8 cellular contexts compared by ENCODE assay signal in the genomic region with DNA sequence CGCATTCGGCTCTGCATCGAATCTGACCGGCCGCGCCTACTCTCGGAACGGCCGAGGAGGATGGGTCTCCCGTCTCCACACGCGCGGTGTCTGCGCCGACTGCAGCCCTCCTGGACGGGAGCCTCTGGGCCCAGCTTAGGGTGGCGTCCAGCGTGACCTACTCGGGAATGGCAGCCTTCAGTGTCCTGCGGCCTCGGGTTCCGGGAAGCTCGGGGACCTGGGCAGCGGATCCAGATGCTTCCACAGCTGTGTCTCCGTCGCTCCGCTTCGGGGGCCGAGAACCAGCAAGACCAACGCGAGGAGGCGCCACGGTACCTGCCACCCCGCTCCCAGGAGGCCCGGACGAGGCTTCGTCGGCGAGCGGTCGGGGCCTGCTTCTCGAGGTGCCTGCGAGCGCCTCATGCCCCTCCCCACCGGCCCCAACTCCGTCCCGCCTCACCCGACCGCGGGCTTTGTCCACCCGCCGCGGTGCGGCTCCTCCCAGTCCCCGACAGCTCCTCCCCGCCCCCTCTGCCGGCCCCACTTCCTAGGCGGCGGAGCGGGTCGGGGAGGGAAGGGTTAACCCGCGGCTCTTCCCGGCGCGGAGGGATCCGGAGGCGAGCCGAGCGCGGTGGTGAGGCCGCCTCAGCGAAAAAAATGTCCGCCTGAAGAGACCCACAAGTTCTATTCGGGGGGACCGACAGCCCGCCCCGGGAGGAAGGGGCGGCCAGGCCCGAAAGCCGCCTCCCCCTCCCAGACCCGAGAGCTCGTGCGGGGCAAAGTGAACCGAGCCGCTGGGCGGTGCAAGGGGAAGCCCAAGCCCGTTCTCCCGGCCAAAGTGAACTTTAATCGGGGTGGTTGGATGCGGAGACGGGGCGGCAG. TPM values are rescaled to one million over a fixed set of nuclear protein-coding genes. Genes with fewer than 3 reads are reported as not detected.
DNase-seq lines count a peak whose midpoint lies in the region; ATAC-seq and TF ChIP-seq lines count a peak whose summit lies in the region.

TSS of gene TCF12 (plus strand) at position 599 of the 861 bp plus-strand sequence. CDS start 1,270 bp downstream, outside the sequence.

- H4K20me1 ChIP-seq in OCI-LY1 (ENCODE audit: insufficient read depth, low read length), result no peaks in the 10 kb centered on the region

- TF ChIP-seq CTCF in OCI-LY1 (IDR thresholded peaks at IDR 0.05; ENCODE audit: low read length), result peak; percentile 64

- H2AFZ ChIP-seq in OCI-LY1 (ENCODE audit: low read length), result no peak within 1 kb of the TSS

- H3K27ac ChIP-seq in OCI-LY1 (ENCODE audit: low read depth, low read length, poor library complexity, severe bottlenecking), result peak within 1 kb of the TSS; percentile 72

- H3K9me2 ChIP-seq in OCI-LY1 (ENCODE audit: low read depth, low read length), result no peaks in the 10 kb centered on the region

- peak within 1 kb of the TSS; percentile 69 for H3K4me3 ChIP-seq in OCI-LY1 (ENCODE audit: low read depth, low read length, poor library complexity, severe bottlenecking)
- H3K4me3 ChIP-seq in mononuclear cell (ENCODE audit: low read length), result peak within 1 kb of the TSS; percentile 84

- H3K79me2 ChIP-seq in OCI-LY1 (ENCODE audit: insufficient read depth, low read length), result peaks cover 45% of the 10 kb centered on the region

- peak; percentile 65 for ATAC-seq in GM21447 (IDR thresholded peaks at IDR 0.05; ENCODE audit: unreplicated experiment)

- H3K9me3 ChIP-seq in OCI-LY1 (ENCODE audit: low read length) (no peaks in the 10 kb centered on the region), mononuclear cell (ENCODE audit: low read depth, low read length) (no peaks in the 10 kb centered on the region)

- no peaks in the 10 kb centered on the region for H3K27me3 ChIP-seq in OCI-LY1 (ENCODE audit: insufficient read depth, low read length)
- H3K27me3 ChIP-seq in mononuclear cell (ENCODE audit: insufficient read depth, low read length), result no peaks in the 10 kb centered on the region

- H3F3A ChIP-seq in OCI-LY1 (ENCODE audit: insufficient read depth, low read length), result no peaks in the 10 kb centered on the region

- peak; percentile 94 for DNase-seq in DMS 273 (lab: John Stamatoyannopoulos, UW; ENCODE audit: unreplicated experiment)
- DNase-seq in HuH-7 (ENCODE audit: low spot score), result peak; percentile 89
- DNase-seq in activated CD8-positive, alpha-beta memory T cell treated with anti-CD3 and anti-CD28 coated beads, Interleukin-2, amount 50 U/mL, for 48 hours, result peak; percentile 92
- peak; percentile 89 for DNase-seq in epidermal melanocyte (ENCODE audit: insufficient read length, low spot score)
- DNase-seq in stimulated activated CD8-positive, alpha-beta memory T cell treated with anti-CD3 and anti-CD28 coated beads, Interleukin-4, amount 100 ng/mL, for 1 hour (ENCODE audit: low read depth in 2 of 2, low spot score in 1 of 2), result peak; percentile 69 to 73

- peak within 1 kb of the TSS; percentile 77 for H3K4me2 ChIP-seq in OCI-LY1 (ENCODE audit: low read length)

- peaks cover 23% of the 10 kb centered on the region for H3K36me3 ChIP-seq in OCI-LY1 (ENCODE audit: insufficient read depth, low read length)

- H3K4me1 ChIP-seq in OCI-LY1 (ENCODE audit: insufficient read depth, low read length, severe bottlenecking), result peaks cover 43% of the 10 kb centered on the region
- H3K4me1 ChIP-seq in mononuclear cell (ENCODE audit: insufficient read depth, low read length), result peaks cover 21% of the 10 kb centered on the region

- peak within 1 kb of the TSS; percentile 95 for H3K9ac ChIP-seq in OCI-LY1 (ENCODE audit: low read length)

RNA-seq across cellular contexts. Expression of gene TCF12, which starts in this region (rescaled TPM):
- 45.8 TPM for total RNA-seq in mononuclear cell

Comparison
In these comparisons a context has a peak if more than half of its experiments do, and no peak if none do; other contexts are left out.
1. Peak in every context shown above with its lines: DNase-seq, ATAC-seq, H3K4me3 ChIP-seq and H3K27ac ChIP-seq.